8 cellular contexts compared by ENCODE assay signal in genomic region chr22:45671783-45672563, GRCh38. TPM values are rescaled to one million over a fixed set of nuclear protein-coding genes. Genes with fewer than 3 reads are reported as not detected.
DNase-seq lines count a peak whose midpoint lies in the region; ATAC-seq and TF ChIP-seq lines count a peak whose summit lies in the region.

Gene ATXN10 (plus strand): TSS chr22:45671834. CDS start chr22:45672064, 230 bp downstream.

- H3K4me1 ChIP-seq in liver (ENCODE audit: control insufficient read depth in 4 of 4, insufficient read depth in 4 of 4, low read length in 3 of 4) = peaks cover 6 to 38% (median 16%) of the 10 kb centered on the region in 4 donors

- peak; percentile 72 for DNase-seq in DMS53 (lab: John Stamatoyannopoulos, UW)
- no peak for DNase-seq in DMS53 treated with DMSO at 0.1 percent for 48 hours (lab: John Stamatoyannopoulos, UW; ENCODE audit: unreplicated experiment)
- DNase-seq in NCI-H510A treated with DMSO at 0.1 percent for 48 hours (lab: John Stamatoyannopoulos, UW) = peak; percentile 57
- DNase-seq in activated CD4-positive, alpha-beta T cell treated with anti-CD3 and anti-CD28 coated beads, Interleukin-2, amount 50 U/mL, for 24 hours (ENCODE audit: low read depth in 1 of 2, low spot score in 1 of 2) = peak; percentile 54 to 57
- DNase-seq in dermis microvascular lymphatic vessel endothelial cell (ENCODE audit: low read depth in 2 of 2) = peak in 1 of 2 donors; percentile 67
- peak; percentile 56 to 60 for DNase-seq in stimulated activated CD4-positive, alpha-beta T cell treated with anti-CD3 and anti-CD28 coated beads, Interleukin-2, amount 100 ng/mL, for 48 hours

- no peaks in the 10 kb centered on the region for H3K9me3 ChIP-seq in liver (ENCODE audit: control insufficient read depth in 4 of 4, low read length in 3 of 4)

- H3K9ac ChIP-seq in liver (ENCODE audit: low read depth in 1 of 2, low read length in 2 of 2) = peak within 1 kb of the TSS; percentile 63 to 84

- peak within 1 kb of the TSS; percentile 57 to 94 (median 72) for H3K4me3 ChIP-seq in liver (ENCODE audit: low read depth in 1 of 3, low read length in 3 of 3)

- WGBS in liver = under 1% methylated on average over 89 of the region's 89 CpGs

- no peak for TF ChIP-seq RAD21 in liver (IDR thresholded peaks at IDR 0.05)

- no peaks in the 10 kb centered on the region for H3K27me3 ChIP-seq in liver (ENCODE audit: control insufficient read depth in 4 of 4, insufficient read depth in 4 of 4, low read length in 3 of 4)

- no peaks in the 10 kb centered on the region for H3K36me3 ChIP-seq in liver (ENCODE audit: control insufficient read depth in 4 of 4, insufficient read depth in 3 of 4, low read depth in 1 of 4, low read length in 3 of 4)

- H3K27ac ChIP-seq in liver (ENCODE audit: low read depth in 1 of 2, low read length in 2 of 2) = peak within 1 kb of the TSS; percentile 91 to 93

- peak; percentile 58 for ATAC-seq in HG03135 (IDR thresholded peaks at IDR 0.05; ENCODE audit: unreplicated experiment)

- no peak for TF ChIP-seq CTCF in liver (IDR thresholded peaks at IDR 0.05; ENCODE audit: low read depth, low read length, missing input control)

TF ChIP-seq in liver, 16 proteins besides CTCF, POLR2A, EP300 and RAD21:
- TF ChIP-seq GABPA (IDR thresholded peaks at IDR 0.05 in 1 of 2, conservative IDR thresholded peaks at IDR 0.05 in 1 of 2) (peak in 1 of 2 donors; percentile 86), FOXA2 (IDR thresholded peaks at IDR 0.05) (no peak), NR2F2 (IDR thresholded peaks at IDR 0.05) (no peak), HNF4G (IDR thresholded peaks at IDR 0.05) (no peak), FOXA1 (IDR thresholded peaks at IDR 0.05) (no peak), YY1 (IDR thresholded peaks at IDR 0.05) (peak; percentile 92), REST (IDR thresholded peaks at IDR 0.05) (no peak), ZBTB33 (IDR thresholded peaks at IDR 0.05) (no peak)

RNA-seq across cellular contexts. Expression of gene ATXN10, which starts in this region (rescaled TPM):
- total RNA-seq in dermis microvascular lymphatic vessel endothelial cell (59.6 and 88.6 TPM in 2 replicates), liver (100 to 1,000 TPM in 1 of 2 donors, 10 to 100 TPM in 1; 66.6 to 100 TPM)
- 10 to 100 TPM; 34.9 to 72.9 TPM for polyA plus RNA-seq in liver
